In genomic region chr1:21338568-21339401, GRCh38 we compare ENCODE assay signal across 1 cellular context.
TF ChIP-seq lines count a peak whose summit lies in the region.

No MANE protein-coding gene starts in this region.

TF ChIP-seq in HepG2, 621 proteins besides CTCF, POLR2A, EP300 and RAD21 (continued from another document and continues in another):
- TF ChIP-seq, protein P1, sequence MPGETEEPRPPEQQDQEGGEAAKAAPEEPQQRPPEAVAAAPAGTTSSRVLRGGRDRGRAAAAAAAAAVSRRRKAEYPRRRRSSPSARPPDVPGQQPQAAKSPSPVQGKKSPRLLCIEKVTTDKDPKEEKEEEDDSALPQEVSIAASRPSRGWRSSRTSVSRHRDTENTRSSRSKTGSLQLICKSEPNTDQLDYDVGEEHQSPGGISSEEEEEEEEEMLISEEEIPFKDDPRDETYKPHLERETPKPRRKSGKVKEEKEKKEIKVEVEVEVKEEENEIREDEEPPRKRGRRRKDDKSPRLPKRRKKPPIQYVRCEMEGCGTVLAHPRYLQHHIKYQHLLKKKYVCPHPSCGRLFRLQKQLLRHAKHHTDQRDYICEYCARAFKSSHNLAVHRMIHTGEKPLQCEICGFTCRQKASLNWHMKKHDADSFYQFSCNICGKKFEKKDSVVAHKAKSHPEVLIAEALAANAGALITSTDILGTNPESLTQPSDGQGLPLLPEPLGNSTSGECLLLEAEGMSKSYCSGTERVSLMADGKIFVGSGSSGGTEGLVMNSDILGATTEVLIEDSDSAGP (CRISPR knock-in tag; IDR thresholded peaks at IDR 0.05; ENCODE audit: borderline replicate concordance), result peak; percentile 88
- peak; percentile 90 for TF ChIP-seq MEF2D (CRISPR knock-in tag; IDR thresholded peaks at IDR 0.05)
- TF ChIP-seq ZNF781 (CRISPR knock-in tag; IDR thresholded peaks at IDR 0.05; ENCODE audit: borderline replicate concordance, not compliant biosample characterization), result no peak
- TF ChIP-seq ELF3 (CRISPR knock-in tag; IDR thresholded peaks at IDR 0.05), result peak; percentile 47
- peak; percentile 91 for TF ChIP-seq ERF (CRISPR knock-in tag; IDR thresholded peaks at IDR 0.05)
- TF ChIP-seq, protein P2, sequence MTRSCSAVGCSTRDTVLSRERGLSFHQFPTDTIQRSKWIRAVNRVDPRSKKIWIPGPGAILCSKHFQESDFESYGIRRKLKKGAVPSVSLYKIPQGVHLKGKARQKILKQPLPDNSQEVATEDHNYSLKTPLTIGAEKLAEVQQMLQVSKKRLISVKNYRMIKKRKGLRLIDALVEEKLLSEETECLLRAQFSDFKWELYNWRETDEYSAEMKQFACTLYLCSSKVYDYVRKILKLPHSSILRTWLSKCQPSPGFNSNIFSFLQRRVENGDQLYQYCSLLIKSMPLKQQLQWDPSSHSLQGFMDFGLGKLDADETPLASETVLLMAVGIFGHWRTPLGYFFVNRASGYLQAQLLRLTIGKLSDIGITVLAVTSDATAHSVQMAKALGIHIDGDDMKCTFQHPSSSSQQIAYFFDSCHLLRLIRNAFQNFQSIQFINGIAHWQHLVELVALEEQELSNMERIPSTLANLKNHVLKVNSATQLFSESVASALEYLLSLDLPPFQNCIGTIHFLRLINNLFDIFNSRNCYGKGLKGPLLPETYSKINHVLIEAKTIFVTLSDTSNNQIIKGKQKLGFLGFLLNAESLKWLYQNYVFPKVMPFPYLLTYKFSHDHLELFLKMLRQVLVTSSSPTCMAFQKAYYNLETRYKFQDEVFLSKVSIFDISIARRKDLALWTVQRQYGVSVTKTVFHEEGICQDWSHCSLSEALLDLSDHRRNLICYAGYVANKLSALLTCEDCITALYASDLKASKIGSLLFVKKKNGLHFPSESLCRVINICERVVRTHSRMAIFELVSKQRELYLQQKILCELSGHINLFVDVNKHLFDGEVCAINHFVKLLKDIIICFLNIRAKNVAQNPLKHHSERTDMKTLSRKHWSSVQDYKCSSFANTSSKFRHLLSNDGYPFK (CRISPR knock-in tag; IDR thresholded peaks at IDR 0.05; ENCODE audit: borderline replicate concordance), result peak; percentile 66; the same call in 1 of the 2 replicates
- peak; percentile 80 for TF ChIP-seq HOMEZ (CRISPR knock-in tag; IDR thresholded peaks at IDR 0.05; ENCODE audit: low read depth)
- 0 out of 2 replicates have a peak, but pooled peaks have one; percentile 32 for TF ChIP-seq KLF6 (CRISPR knock-in tag; IDR thresholded peaks at IDR 0.05)
- TF ChIP-seq, protein P3, sequence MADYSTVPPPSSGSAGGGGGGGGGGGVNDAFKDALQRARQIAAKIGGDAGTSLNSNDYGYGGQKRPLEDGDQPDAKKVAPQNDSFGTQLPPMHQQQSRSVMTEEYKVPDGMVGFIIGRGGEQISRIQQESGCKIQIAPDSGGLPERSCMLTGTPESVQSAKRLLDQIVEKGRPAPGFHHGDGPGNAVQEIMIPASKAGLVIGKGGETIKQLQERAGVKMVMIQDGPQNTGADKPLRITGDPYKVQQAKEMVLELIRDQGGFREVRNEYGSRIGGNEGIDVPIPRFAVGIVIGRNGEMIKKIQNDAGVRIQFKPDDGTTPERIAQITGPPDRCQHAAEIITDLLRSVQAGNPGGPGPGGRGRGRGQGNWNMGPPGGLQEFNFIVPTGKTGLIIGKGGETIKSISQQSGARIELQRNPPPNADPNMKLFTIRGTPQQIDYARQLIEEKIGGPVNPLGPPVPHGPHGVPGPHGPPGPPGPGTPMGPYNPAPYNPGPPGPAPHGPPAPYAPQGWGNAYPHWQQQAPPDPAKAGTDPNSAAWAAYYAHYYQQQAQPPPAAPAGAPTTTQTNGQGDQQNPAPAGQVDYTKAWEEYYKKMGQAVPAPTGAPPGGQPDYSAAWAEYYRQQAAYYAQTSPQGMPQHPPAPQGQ (CRISPR knock-in tag; IDR thresholded peaks at IDR 0.05; ENCODE audit: borderline replicate concordance), result 0 out of 2 replicates have a peak, but pooled peaks have one; percentile 21
- TF ChIP-seq ZBTB33 (CRISPR knock-in tag; IDR thresholded peaks at IDR 0.05), result peak; percentile 59; the same call in 1 of the 2 replicates
- peak; percentile 71 for TF ChIP-seq ZNF792 (CRISPR knock-in tag; IDR thresholded peaks at IDR 0.05)
- TF ChIP-seq FOXP1 (IDR thresholded peaks at IDR 0.05), result peak; percentile 96
- peak; percentile 98 for TF ChIP-seq FOXP1 (CRISPR knock-in tag; IDR thresholded peaks at IDR 0.05)
- TF ChIP-seq ZBTB7A (CRISPR knock-in tag; IDR thresholded peaks at IDR 0.05), result peak; percentile 96
- 0 out of 2 replicates have a peak, but pooled peaks have one; percentile 45 for TF ChIP-seq BHLHE40 (IDR thresholded peaks at IDR 0.05; ENCODE audit: low read length)
- TF ChIP-seq CHD4 (IDR thresholded peaks at IDR 0.05; ENCODE audit: borderline replicate concordance, low read length), result peak; percentile 88; the same call in 1 of the 2 replicates
- peak; percentile 78; the same call in 1 of the 2 replicates for TF ChIP-seq HIVEP1 (CRISPR knock-in tag; IDR thresholded peaks at IDR 0.05)
- no peak for TF ChIP-seq TCF12 (IDR thresholded peaks at IDR 0.05)
- TF ChIP-seq TCF12 (CRISPR knock-in tag; IDR thresholded peaks at IDR 0.05), result peak; percentile 83; the same call in 1 of the 2 replicates
- TF ChIP-seq, protein P4, sequence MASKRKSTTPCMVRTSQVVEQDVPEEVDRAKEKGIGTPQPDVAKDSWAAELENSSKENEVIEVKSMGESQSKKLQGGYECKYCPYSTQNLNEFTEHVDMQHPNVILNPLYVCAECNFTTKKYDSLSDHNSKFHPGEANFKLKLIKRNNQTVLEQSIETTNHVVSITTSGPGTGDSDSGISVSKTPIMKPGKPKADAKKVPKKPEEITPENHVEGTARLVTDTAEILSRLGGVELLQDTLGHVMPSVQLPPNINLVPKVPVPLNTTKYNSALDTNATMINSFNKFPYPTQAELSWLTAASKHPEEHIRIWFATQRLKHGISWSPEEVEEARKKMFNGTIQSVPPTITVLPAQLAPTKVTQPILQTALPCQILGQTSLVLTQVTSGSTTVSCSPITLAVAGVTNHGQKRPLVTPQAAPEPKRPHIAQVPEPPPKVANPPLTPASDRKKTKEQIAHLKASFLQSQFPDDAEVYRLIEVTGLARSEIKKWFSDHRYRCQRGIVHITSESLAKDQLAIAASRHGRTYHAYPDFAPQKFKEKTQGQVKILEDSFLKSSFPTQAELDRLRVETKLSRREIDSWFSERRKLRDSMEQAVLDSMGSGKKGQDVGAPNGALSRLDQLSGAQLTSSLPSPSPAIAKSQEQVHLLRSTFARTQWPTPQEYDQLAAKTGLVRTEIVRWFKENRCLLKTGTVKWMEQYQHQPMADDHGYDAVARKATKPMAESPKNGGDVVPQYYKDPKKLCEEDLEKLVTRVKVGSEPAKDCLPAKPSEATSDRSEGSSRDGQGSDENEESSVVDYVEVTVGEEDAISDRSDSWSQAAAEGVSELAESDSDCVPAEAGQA (IDR thresholded peaks at IDR 0.05; ENCODE audit: low read depth), result peak; percentile 45; the same call in 1 of the 2 replicates
- TF ChIP-seq, protein P4 (CRISPR knock-in tag; IDR thresholded peaks at IDR 0.05; ENCODE audit: borderline replicate concordance), result no peak
- TF ChIP-seq ZNF746 (CRISPR knock-in tag; IDR thresholded peaks at IDR 0.05), result peak; percentile 98
- peak; percentile 74; the same call in 1 of the 2 replicates for TF ChIP-seq THRA (CRISPR knock-in tag; IDR thresholded peaks at IDR 0.05; ENCODE audit: borderline replicate concordance)
- TF ChIP-seq FOXA1 (IDR thresholded peaks at IDR 0.05), result peak; percentile 99
- peak; percentile 100 for TF ChIP-seq FOXA1 (CRISPR knock-in tag; IDR thresholded peaks at IDR 0.05)
- no peak; the same call in 1 of the 2 replicates for TF ChIP-seq ZNF772 (CRISPR knock-in tag; IDR thresholded peaks at IDR 0.05)
- peak; percentile 23 to 65; a peak in 2 of 4 replicates for TF ChIP-seq NR2F1 (CRISPR knock-in tag; IDR thresholded peaks at IDR 0.05)
- TF ChIP-seq, protein P5, sequence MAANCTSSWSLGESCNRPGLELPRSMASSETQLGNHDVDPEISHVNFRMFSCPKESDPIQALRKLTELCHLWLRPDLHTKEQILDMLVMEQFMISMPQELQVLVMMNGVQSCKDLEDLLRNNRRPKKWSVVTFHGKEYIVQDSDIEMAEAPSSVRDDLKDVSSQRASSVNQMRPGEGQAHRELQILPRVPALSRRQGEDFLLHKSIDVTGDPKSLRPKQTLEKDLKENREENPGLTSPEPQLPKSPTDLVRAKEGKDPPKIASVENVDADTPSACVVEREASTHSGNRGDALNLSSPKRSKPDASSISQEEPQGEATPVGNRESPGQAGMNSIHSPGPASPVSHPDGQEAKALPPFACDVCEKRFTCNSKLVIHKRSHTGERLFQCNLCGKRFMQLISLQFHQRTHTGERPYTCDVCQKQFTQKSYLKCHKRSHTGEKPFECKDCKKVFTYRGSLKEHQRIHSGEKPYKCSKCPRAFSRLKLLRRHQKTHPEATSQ (CRISPR knock-in tag; IDR thresholded peaks at IDR 0.05; ENCODE audit: borderline replicate concordance), result peak; percentile 58; the same call in 1 of the 2 replicates
- TF ChIP-seq DDIT3 (CRISPR knock-in tag; IDR thresholded peaks at IDR 0.05), result no peak
- peak; percentile 89; the same call in 1 of the 2 replicates for TF ChIP-seq KDM3A (CRISPR knock-in tag; IDR thresholded peaks at IDR 0.05; ENCODE audit: low read depth)
- peak; percentile 88 for TF ChIP-seq SALL1 (CRISPR knock-in tag; IDR thresholded peaks at IDR 0.05)
- peak; percentile 84 for TF ChIP-seq ZNF501 (CRISPR knock-in tag; IDR thresholded peaks at IDR 0.05)
- TF ChIP-seq HOXD1 (CRISPR knock-in tag; IDR thresholded peaks at IDR 0.05), result peak; percentile 50; the same call in 1 of the 2 replicates
- TF ChIP-seq ZNF614 (CRISPR knock-in tag; IDR thresholded peaks at IDR 0.05; ENCODE audit: borderline replicate concordance), result peak; percentile 81; the same call in 1 of the 2 replicates
- peak; percentile 42; the same call in 1 of the 2 replicates for TF ChIP-seq ARNT2 (CRISPR knock-in tag; IDR thresholded peaks at IDR 0.05; ENCODE audit: low read depth)
- TF ChIP-seq REPIN1 (CRISPR knock-in tag; IDR thresholded peaks at IDR 0.05; ENCODE audit: borderline replicate concordance, low read depth), result peak; percentile 50; the same call in 1 of the 2 replicates
- TF ChIP-seq HDAC1 (CRISPR knock-in tag; IDR thresholded peaks at IDR 0.05), result peak; percentile 92
- TF ChIP-seq GABPB1 (CRISPR knock-in tag; IDR thresholded peaks at IDR 0.05), result peak; percentile 65
- TF ChIP-seq ZSCAN22 (CRISPR knock-in tag; IDR thresholded peaks at IDR 0.05), result no peak
- peak; percentile 56; the same call in 1 of the 2 replicates for TF ChIP-seq MIER3 (CRISPR knock-in tag; IDR thresholded peaks at IDR 0.05; ENCODE audit: borderline replicate concordance)
- TF ChIP-seq SP2 (CRISPR knock-in tag; IDR thresholded peaks at IDR 0.05), result no peak
